ENCODE assay signal across 9 cellular contexts in the genomic region with DNA sequence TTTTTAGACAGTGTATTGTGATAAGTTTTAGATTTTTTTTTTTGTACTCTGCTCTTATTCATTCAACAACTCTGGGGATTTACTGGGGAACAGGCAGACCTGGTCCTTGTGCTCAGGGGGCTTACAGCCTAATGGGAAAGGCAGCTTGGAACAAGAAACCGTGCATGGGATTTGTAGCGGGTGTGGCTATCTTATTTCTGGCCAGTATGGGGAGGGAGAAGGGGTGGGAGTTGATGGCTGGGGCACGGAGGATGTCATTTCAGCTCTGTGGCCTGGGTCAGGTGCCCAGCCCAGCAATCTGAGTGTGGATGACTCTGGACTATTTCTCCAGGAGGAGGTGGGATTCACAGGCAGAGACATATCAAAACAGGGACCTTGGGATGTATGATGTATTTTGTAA. TPM values are rescaled to one million over a fixed set of nuclear protein-coding genes. Genes with fewer than 3 reads are reported as not detected.
DNase-seq lines count a peak whose midpoint lies in the region; ATAC-seq, FAIRE-seq and TF ChIP-seq lines count a peak whose summit lies in the region.
"Had no signal": no experiment of that assay in that cellular context is flagged by ENCODE, and none has a peak within 500 bp of the region (broad histone marks: within the 10 kb centered on the region; RNA-seq: fewer than 3 reads in every experiment).

No MANE protein-coding gene starts in this region.

- no peak for DNase-seq in AG04450 (ENCODE audit: low read depth, low spot score)
- no peak for DNase-seq in RWPE1 (ENCODE audit: low spot score)
- peak in 1 of 5 donors; percentile 27 for DNase-seq in heart left ventricle
- no peak for DNase-seq in NCI-H2029 treated with DMSO at 0.1 percent for 48 hours (lab: John Stamatoyannopoulos, UW)
- DNase-seq in midbrain (lab: John Stamatoyannopoulos, UW), result no peak
- DNase-seq in H54 (ENCODE audit: insufficient read length, low spot score), result no peak
- DNase-seq: effector CD8-positive, alpha-beta T cell had no signal

- peaks cover 18 to 87% (median 66%) of the 10 kb centered on the region in 12 donors for H3K4me1 ChIP-seq in heart left ventricle
- H3K4me1 ChIP-seq in parathyroid adenoma, result peaks cover 25% of the 10 kb centered on the region

- peak overlapping the region; percentile 2 for H3K4me2 ChIP-seq in parathyroid adenoma (ENCODE audit: low read length)

- H3K9me3 ChIP-seq in AG04450 (ENCODE audit: control insufficient read depth, insufficient read depth, low read length) (no peaks in the 10 kb centered on the region), heart left ventricle (no peaks in the 10 kb centered on the region), parathyroid adenoma (ENCODE audit: control insufficient read depth, low read length) (no peaks in the 10 kb centered on the region)

- H3K36me3 ChIP-seq in heart left ventricle (no peaks in the 10 kb centered on the region), parathyroid adenoma (ENCODE audit: control insufficient read depth, insufficient read depth, low read length) (no peaks in the 10 kb centered on the region)

- intact Hi-C loops in heart left ventricle (cut with DNase I), result loop anchor here in 4 of 10 donors (5.0 kb wide), 3 partner anchors 33 to 47 kb away; a partner anchor contains a TSS

- peaks cover 90% of the 10 kb centered on the region for H3K79me2 ChIP-seq in parathyroid adenoma

- no peak for TF ChIP-seq CTCF in AG04450 (IDR thresholded peaks at IDR 0.05; ENCODE audit: low read depth, low read length)
- TF ChIP-seq CTCF in RWPE1 (conservative IDR thresholded peaks at IDR 0.05; ENCODE audit: low read depth), result no peak
- no peak for TF ChIP-seq CTCF in heart left ventricle (IDR thresholded peaks at IDR 0.05)
- TF ChIP-seq CTCF in parathyroid adenoma (IDR thresholded peaks at IDR 0.05), result no peak

- H3K4me3 ChIP-seq in AG04450 (ENCODE audit: low read depth, low read length) (no peak overlapping the region), heart left ventricle (no peak overlapping the region), parathyroid adenoma (ENCODE audit: low read depth, low read length) (no peak overlapping the region)

- no peaks in the 10 kb centered on the region for H3K27me3 ChIP-seq in AG04450 (ENCODE audit: control insufficient read depth, insufficient read depth, low read length)
- H3K27me3 ChIP-seq in heart left ventricle, result no peaks in the 10 kb centered on the region
- no peaks in the 10 kb centered on the region for H3K27me3 ChIP-seq in parathyroid adenoma (ENCODE audit: control insufficient read depth, insufficient read depth, low read length)

- CTCF ChIA-PET in AG04450 (lab: Charles Lee) (no interaction called here), RWPE1 (lab: Yijun Ruan, JAX) (no interaction called here)

- H3K27ac ChIP-seq in AG04450 (ENCODE audit: low read depth, low read length) (peak overlapping the region; percentile 96), RWPE1 (peak overlapping the region; percentile 72), heart left ventricle (peak overlapping the region; percentile 67 to 94 (median 82)), parathyroid adenoma (peak overlapping the region; percentile 70)

- POLR2A ChIA-PET in AG04450 (lab: Yijun Ruan, JAX) (interaction anchor here (0.7 to 2.0 kb wide), 3 partner anchors 17 to 65 kb away, joined by 3 to 9 read pairs (median 7); no protein-coding TSS in a partner anchor), RWPE1 (lab: Yijun Ruan, JAX; ENCODE audit: low non-redundant PET) (no interaction called here)

- no peak for FAIRE-seq in H54 (lab: Jason Lieb, UNC)

- ATAC-seq in heart left ventricle, result peak in 2 of 4 donors; percentile 2 to 48
- no peak for ATAC-seq in GM21737 (IDR thresholded peaks at IDR 0.05; ENCODE audit: unreplicated experiment)

- WGBS in heart left ventricle, 4 donors, result 15 to 37% (median 22%) methylated on average over 3 of the region's 3 CpGs

- no peak overlapping the region for H2AFZ ChIP-seq in parathyroid adenoma

- no peak overlapping the region for H3K9ac ChIP-seq in parathyroid adenoma

- TF ChIP-seq POLR2A in heart left ventricle (IDR thresholded peaks at IDR 0.05) (no peak), H54 (IDR thresholded peaks at IDR 0.05; ENCODE audit: low read depth, low read length) (no peak)

RNA-seq across cellular contexts. Expression of a gene that starts 47.0 kb away (rescaled TPM):
- 27.6 and 29.3 TPM in 2 replicates for polyA plus RNA-seq in AG04450 (2011; rRNA removed)
- polyA minus RNA-seq in AG04450 (2011; rRNA and poly(A)+ RNA removed), result 20.3 and 24.3 TPM in 2 replicates
- 10 to 100 TPM; 17.0 to 58.0 (median 32.2) TPM for total RNA-seq in heart left ventricle
- 10 to 100 TPM; 13.1 to 27.6 TPM for polyA plus RNA-seq in heart left ventricle
